19 cellular contexts compared by ENCODE assay signal in genomic region chr2:127054996-127055785, GRCh38. TPM values are rescaled to one million over a fixed set of nuclear protein-coding genes. Genes with fewer than 3 reads are reported as not detected.
DNase-seq lines count a peak whose midpoint lies in the region; ATAC-seq, FAIRE-seq and TF ChIP-seq lines count a peak whose summit lies in the region.
"Had no signal": no experiment of that assay in that cellular context is flagged by ENCODE, and none has a peak within 500 bp of the region (broad histone marks: within the 10 kb centered on the region; RNA-seq: fewer than 3 reads in every experiment).

No MANE protein-coding gene starts in this region.

- no peaks in the 10 kb centered on the region for H3K27me3 Mint-ChIP-seq in stimulated activated naive CD8-positive, alpha-beta T cell treated with anti-CD3 and anti-CD28 coated beads, Interleukin-15, amount 100 ng/mL, for 72 hours
- H3K27me3 Mint-ChIP-seq: CD4-positive, CD25-positive, alpha-beta regulatory T cell; IgD-negative memory B cell had no signal

- DNase-seq in stimulated activated naive CD8-positive, alpha-beta T cell treated with anti-CD3 and anti-CD28 coated beads, Interleukin-15, amount 100 ng/mL, for 72 hours, result no peak
- no peak for DNase-seq in stimulated activated naive CD8-positive, alpha-beta T cell treated with anti-CD3 and anti-CD28 coated beads, Interleukin-15, Interleukin-2, amounts not matched to agents 100 U/mL and 50 U/mL, for 24 hours
- DNase-seq in kidney, result peak; percentile 71
- DNase-seq in gastrocnemius medialis, result peak in 1 of 2 donors; percentile 71
- DNase-seq in GM10266 (ENCODE audit: extremely low spot score), result no peak
- no peak for DNase-seq in stimulated activated naive CD4-positive, alpha-beta T cell (lab: John Stamatoyannopoulos, UW)
- no peak for DNase-seq in WERI-Rb-1
- DNase-seq: CD4-positive, CD25-positive, alpha-beta regulatory T cell; EL; HFFc6; Kasumi-1; NCI-H1417; NCI-H2029; NCI-H2171; NCI-H446; NK-92 treated with Interleukin-12 subunit alpha and Interleukin-12 subunit beta, amount 100 ng/mL, for 24 hours; SIG-M5 had no signal

- peak; percentile 1 for ATAC-seq in stimulated activated naive CD8-positive, alpha-beta T cell treated with anti-CD3 and anti-CD28 coated beads, Interleukin-15, amount 100 ng/mL, for 72 hours
- ATAC-seq in stimulated activated naive CD8-positive, alpha-beta T cell treated with anti-CD3 and anti-CD28 coated beads, Interleukin-15, Interleukin-2, amounts not matched to agents 100 U/mL and 50 U/mL, for 24 hours, result no peak
- ATAC-seq in gastrocnemius medialis (peak in 1 of 2 donors; percentile 4), GM21447 (IDR thresholded peaks at IDR 0.05; ENCODE audit: unreplicated experiment) (no peak)

- in situ Hi-C loops in gastrocnemius medialis (cut with MboI; ENCODE audit: low sequenced_read_pairs in 4 of 4), result loop anchor here in 1 of 4 donors (25.0 kb wide), 1 partner anchor 457 kb away; no protein-coding TSS in a partner anchor

- peaks cover 20% of the 10 kb centered on the region for H3K4me1 Mint-ChIP-seq in stimulated activated naive CD8-positive, alpha-beta T cell treated with anti-CD3 and anti-CD28 coated beads, Interleukin-15, amount 100 ng/mL, for 72 hours

- no peaks in the 10 kb centered on the region for H3K27me3 ChIP-seq in gastrocnemius medialis
- H3K27me3 ChIP-seq in WERI-Rb-1 (ENCODE audit: insufficient read depth, low read depth, severe bottlenecking), result no peaks in the 10 kb centered on the region

- H3K27ac ChIP-seq in kidney (ENCODE audit: low read depth in 2 of 2, low read length in 2 of 2), result no peak overlapping the region
- peak overlapping the region; percentile 97 to 100 (median 100) for H3K27ac ChIP-seq in gastrocnemius medialis
- H3K27ac ChIP-seq in WERI-Rb-1, result no peak overlapping the region

- H3K4me1 ChIP-seq in kidney (ENCODE audit: control insufficient read depth in 1 of 2, insufficient read depth in 1 of 2, low read depth in 1 of 2, low read length in 2 of 2), result peaks cover 4 to 12% of the 10 kb centered on the region in 2 donors
- peaks cover 59 to 63% of the 10 kb centered on the region in 2 donors for H3K4me1 ChIP-seq in gastrocnemius medialis

- H3K9me3 Mint-ChIP-seq in stimulated activated naive CD8-positive, alpha-beta T cell treated with anti-CD3 and anti-CD28 coated beads, Interleukin-15, amount 100 ng/mL, for 72 hours, result no peaks in the 10 kb centered on the region
- H3K9me3 Mint-ChIP-seq: CD4-positive, CD25-positive, alpha-beta regulatory T cell; HFFc6; IgD-negative memory B cell had no signal

- TF ChIP-seq POLR2A in gastrocnemius medialis (IDR thresholded peaks at IDR 0.05), result no peak

- H3K27ac Mint-ChIP-seq in stimulated activated naive CD8-positive, alpha-beta T cell treated with anti-CD3 and anti-CD28 coated beads, Interleukin-15, amount 100 ng/mL, for 72 hours, result no peak overlapping the region
- H3K27ac Mint-ChIP-seq: CD4-positive, CD25-positive, alpha-beta regulatory T cell; HFFc6 had no signal

- TF ChIP-seq CTCF in kidney (IDR thresholded peaks at IDR 0.05; ENCODE audit: borderline replicate concordance, extremely low read depth, insufficient read depth) (no peak), gastrocnemius medialis (IDR thresholded peaks at IDR 0.05 in 4 of 5, conservative IDR thresholded peaks at IDR 0.05 in 1 of 5) (no peak), GM10266 (IDR thresholded peaks at IDR 0.05; ENCODE audit: control insufficient read depth, insufficient read depth, low read depth, missing control alignments) (no peak), WERI-Rb-1 (IDR thresholded peaks at IDR 0.05; ENCODE audit: low read depth, low read length) (no peak)

- H3K4me3 ChIP-seq in kidney (ENCODE audit: low read length in 2 of 2), result no peak overlapping the region
- no peak overlapping the region for H3K4me3 ChIP-seq in gastrocnemius medialis
- H3K4me3 ChIP-seq in WERI-Rb-1 (ENCODE audit: low read depth, low read length), result no peak overlapping the region

- H3K9me3 ChIP-seq in kidney (ENCODE audit: control insufficient read depth in 1 of 2, low read length in 2 of 2) (no peaks in the 10 kb centered on the region), gastrocnemius medialis (no peaks in the 10 kb centered on the region), WERI-Rb-1 (ENCODE audit: severe bottlenecking) (no peaks in the 10 kb centered on the region)

- H3K4me3 Mint-ChIP-seq in stimulated activated naive CD8-positive, alpha-beta T cell treated with anti-CD3 and anti-CD28 coated beads, Interleukin-15, amount 100 ng/mL, for 72 hours, result no peak overlapping the region
- H3K4me3 Mint-ChIP-seq: CD4-positive, CD25-positive, alpha-beta regulatory T cell; HFFc6; IgD-negative memory B cell had no signal

- H3K9ac ChIP-seq in kidney (ENCODE audit: low read length in 2 of 2), result no peak overlapping the region

- intact Hi-C loops in kidney (cut with DNase I) (no loop called here), gastrocnemius medialis (cut with DNase I; ENCODE audit: low total_unique reads) (loop anchor here (2.0 kb wide), 1 partner anchor 50 kb away; no protein-coding TSS in a partner anchor)

- FAIRE-seq in kidney (lab: Jason Lieb, UNC), result no peak

- H3K36me3 ChIP-seq in kidney (ENCODE audit: control insufficient read depth in 1 of 2, insufficient read depth in 2 of 2, low read length in 2 of 2) (peaks cover 0 to 4% of the 10 kb centered on the region in 2 donors), gastrocnemius medialis (peaks cover 0 to 36% of the 10 kb centered on the region in 2 donors), WERI-Rb-1 (peaks cover 27% of the 10 kb centered on the region)

RNA-seq across cellular contexts. Expression of gene BIN1, which starts 51.8 kb away (rescaled TPM):
- total RNA-seq in kidney, result 121 TPM
- 167 TPM for polyA plus RNA-seq in kidney (ENCODE audit: insufficient read depth, low read depth, low replicate concordance)
- 1,000 to 10,000 TPM; 1,150 to 2,167 (median 1,736) TPM for total RNA-seq in gastrocnemius medialis

Comparison
In these comparisons a context has a peak if more than half of its experiments do, and no peak if none do; other contexts are left out.
1. H3K27ac ChIP-seq: peak in gastrocnemius medialis (4 of 4); none in kidney (0 of 2) and WERI-Rb-1 (single experiment).